ENCODE assay signal across 8 cellular contexts in the genomic region with DNA sequence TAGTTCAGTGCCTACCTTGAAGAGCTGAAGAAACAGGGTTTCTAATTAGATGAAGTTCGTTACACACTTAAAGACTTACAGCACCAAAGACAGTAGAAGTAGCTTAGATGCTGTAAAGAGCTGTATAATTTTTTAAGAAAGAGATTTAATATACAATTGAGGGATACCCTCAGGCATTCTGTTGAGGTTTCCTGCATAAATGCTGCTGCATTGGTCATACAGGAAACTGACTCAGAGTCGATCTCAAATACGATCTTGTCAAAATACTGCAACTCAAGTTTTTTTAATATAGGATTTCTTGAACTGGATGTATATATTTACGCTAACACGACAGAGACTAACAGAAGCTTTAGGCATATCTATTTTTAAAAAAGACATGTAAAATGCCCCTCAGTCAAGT. TPM values are rescaled to one million over a fixed set of nuclear protein-coding genes. Genes with fewer than 3 reads are reported as not detected.
DNase-seq lines count a peak whose midpoint lies in the region; ATAC-seq and TF ChIP-seq lines count a peak whose summit lies in the region.

No MANE protein-coding gene starts in this region.

- peak overlapping the region in 9 of 10 donors; percentile 39 to 98 (median 83) for H3K27ac Mint-ChIP-seq in naive thymus-derived CD8-positive, alpha-beta T cell

- H3K4me3 ChIP-seq in astrocyte of the spinal cord (ENCODE audit: low read depth, low read length), result peak overlapping the region; percentile 94
- peak overlapping the region in 3 of 10 donors; percentile 71 to 84 (median 76) for H3K4me3 ChIP-seq in heart right ventricle

- TF ChIP-seq CTCF in astrocyte of the spinal cord (IDR thresholded peaks at IDR 0.05; ENCODE audit: low read depth, low read length) (no peak), GM13977 (IDR thresholded peaks at IDR 0.05; ENCODE audit: extremely low read depth, insufficient read depth, missing control alignments) (no peak), heart right ventricle (IDR thresholded peaks at IDR 0.05) (no peak)

- peak overlapping the region; percentile 82 to 96 (median 91) for H3K4me3 Mint-ChIP-seq in naive thymus-derived CD8-positive, alpha-beta T cell

- no peaks in the 10 kb centered on the region for H3K27me3 ChIP-seq in heart right ventricle

- in situ Hi-C loops in astrocyte of the spinal cord (cut with HindIII; ENCODE audit: low sequenced_read_pairs) (no loop called here), GM13977 (cut with MboI; ENCODE audit: low pct_unique_long_range_greater_than_20kb, low sequenced_read_pairs, unreplicated experiment) (no loop called here)

- POLR2A ChIA-PET in naive thymus-derived CD8-positive, alpha-beta T cell (lab: Charles Lee), result interaction anchor here (2.2 kb wide), 1 partner anchor 32 kb away, joined by 10 read pairs; no protein-coding TSS in a partner anchor

- H3K9me3 ChIP-seq in heart right ventricle, result no peaks in the 10 kb centered on the region

- DNase-seq in DMS153 treated with DMSO at 0.1 percent for 48 hours (lab: John Stamatoyannopoulos, UW; ENCODE audit: unreplicated experiment), result peak; percentile 35
- DNase-seq in Kasumi-1 (lab: John Stamatoyannopoulos, UW), result peak; percentile 55 to 57
- peak; percentile 76 for DNase-seq in astrocyte of the spinal cord (ENCODE audit: low read depth, low spot score)
- DNase-seq in naive thymus-derived CD8-positive, alpha-beta T cell, result peak in 1 of 10 donors; percentile 15
- DNase-seq in activated CD4-positive, alpha-beta T cell treated with anti-CD3 and anti-CD28 coated beads, Interleukin-2, amount 50 U/mL, for 1 hour, result no peak
- no peak for DNase-seq in GM13977 (ENCODE audit: low spot score)
- no peak for DNase-seq in heart right ventricle

- no peaks in the 10 kb centered on the region for H3K9me3 Mint-ChIP-seq in naive thymus-derived CD8-positive, alpha-beta T cell

- H3K4me1 ChIP-seq in heart right ventricle, result peaks cover 3 to 35% (median 15%) of the 10 kb centered on the region in 9 donors

- 52 to 58% methylated on average over 5 of the region's 5 CpGs for WGBS in heart right ventricle, 2 donors

- no peaks in the 10 kb centered on the region for H3K36me3 ChIP-seq in heart right ventricle

- H3K27me3 Mint-ChIP-seq in naive thymus-derived CD8-positive, alpha-beta T cell, result peaks cover 0 to 4% (median 0%) of the 10 kb centered on the region in 5 donors

- peak overlapping the region in 3 of 10 donors; percentile 54 to 99 (median 98) for H3K27ac ChIP-seq in heart right ventricle

- ATAC-seq in naive thymus-derived CD8-positive, alpha-beta T cell, result no peak
- ATAC-seq in HG02973 (IDR thresholded peaks at IDR 0.05; ENCODE audit: unreplicated experiment) (no peak), heart right ventricle (no peak)

- intact Hi-C loops in heart right ventricle (cut with DNase I), result loop anchor here in 9 of 10 donors (2.0 to 10.0 kb wide), 7 partner anchors 72 to 348 kb away; no protein-coding TSS in a partner anchor

- peaks cover 10 to 42% (median 34%) of the 10 kb centered on the region in 4 donors for H3K4me1 Mint-ChIP-seq in naive thymus-derived CD8-positive, alpha-beta T cell

- no peaks in the 10 kb centered on the region for H3K36me3 Mint-ChIP-seq in naive thymus-derived CD8-positive, alpha-beta T cell

RNA-seq across cellular contexts. Expression of a gene that starts 2.5 kb away (rescaled TPM):
- total RNA-seq in naive thymus-derived CD8-positive, alpha-beta T cell, result 10 to 100 TPM in 1 of 2 experiments, 1 to 10 TPM in 1; 9.6 to 12.4 TPM
- 10 to 100 TPM; 12.6 to 22.5 (median 16.2) TPM for polyA plus RNA-seq in naive thymus-derived CD8-positive, alpha-beta T cell
- 100 to 1,000 TPM in 1 of 10 donors, 10 to 100 TPM in 9; 12.9 to 108 (median 26.5) TPM for total RNA-seq in heart right ventricle
- polyA plus RNA-seq in heart right ventricle, result 1 to 10 TPM; 5.3 to 5.8 TPM

Comparison
In these comparisons a context has a peak if more than half of its experiments do, and no peak if none do; other contexts are left out.
1. DNase-seq: peak in DMS153 treated with DMSO at 0.1 percent for 48 hours (single experiment), Kasumi-1 (2 of 2) and astrocyte of the spinal cord (single experiment); none in activated CD4-positive, alpha-beta T cell treated with anti-CD3 and anti-CD28 coated beads, Interleukin-2, amount 50 U/mL, for 1 hour (single experiment), GM13977 (single experiment) and heart right ventricle (0 of 2).